ENCODE assay signal across 8 cellular contexts in the genomic region with DNA sequence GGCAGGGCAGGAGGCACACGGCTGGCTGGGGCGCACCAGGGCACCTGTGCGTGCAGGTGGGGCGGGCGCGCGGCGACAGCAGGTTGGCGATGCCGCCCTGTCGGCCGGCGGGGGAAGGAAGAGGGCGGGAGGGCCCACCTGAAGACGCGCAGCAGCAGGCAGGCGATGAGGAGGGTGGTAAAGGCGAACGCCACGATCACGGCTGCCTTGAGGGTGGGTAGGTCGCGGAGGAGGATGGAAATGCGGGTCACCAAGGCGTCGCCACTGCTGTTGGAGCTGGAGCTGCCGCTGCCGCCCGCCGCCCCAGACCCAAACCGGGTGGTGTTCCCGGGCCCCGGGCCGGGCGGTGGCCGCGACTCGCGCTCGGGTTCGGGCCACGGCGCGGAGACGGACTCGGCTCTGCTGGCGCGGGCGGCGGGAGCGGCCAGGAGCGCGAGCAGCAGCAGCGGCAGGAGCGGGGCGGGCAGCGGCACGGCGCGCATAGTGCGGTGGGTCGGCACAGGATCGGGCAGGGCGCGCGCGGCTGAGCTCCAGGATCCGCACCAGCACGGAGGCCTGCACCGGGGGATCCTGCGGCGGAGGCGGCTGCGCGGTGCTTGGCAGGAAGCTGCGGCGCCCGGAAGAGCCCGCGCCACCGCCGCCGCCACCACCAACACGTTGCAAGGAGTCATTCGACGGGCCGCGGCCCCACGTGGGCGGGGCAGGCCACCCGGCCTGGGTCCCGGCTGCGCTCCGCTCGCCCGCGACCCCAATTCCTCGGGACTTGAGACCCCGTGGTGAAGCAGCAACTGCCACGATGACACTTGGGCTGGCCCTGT. TPM values are rescaled to one million over a fixed set of nuclear protein-coding genes. Genes with fewer than 3 reads are reported as not detected.
DNase-seq lines count a peak whose midpoint lies in the region; ATAC-seq and TF ChIP-seq lines count a peak whose summit lies in the region.

FAM174B (minus strand) TSS at position 598 of the 818 bp plus-strand sequence.

- intact Hi-C loops in A673 (cut with micrococcal nuclease; ENCODE audit: unreplicated experiment) = no loop called here

- H3K36me3 Mint-ChIP-seq in endodermal cell (ENCODE audit: low read depth) = peaks cover 33% of the 10 kb centered on the region

- CTCF ChIA-PET in A673 (lab: Charles Lee) = interaction anchor here (0.6 kb wide), 1 partner anchor 338 kb away, joined by 5 read pairs; no protein-coding TSS in a partner anchor

- peak within 1 kb of the TSS; percentile 93 for H3K27ac Mint-ChIP-seq in endodermal cell

- H3K9me3 ChIP-seq in A673 (ENCODE audit: low read depth, low read length, poor library complexity, severe bottlenecking) (no peaks in the 10 kb centered on the region), endodermal cell (ENCODE audit: control insufficient read depth, low read length) (peaks cover 19% of the 10 kb centered on the region), mucosa of stomach (ENCODE audit: control insufficient read depth, low read length) (no peaks in the 10 kb centered on the region), subcutaneous abdominal adipose tissue (ENCODE audit: control insufficient read depth in 5 of 5, low read length in 5 of 5) (peaks cover 0 to 5% (median 3%) of the 10 kb centered on the region in 5 donors)
- no peaks in the 10 kb centered on the region for H3K9me3 ChIP-seq in effector memory CD4-positive, alpha-beta T cell (ENCODE audit: control insufficient read depth, low read length)

- no peak for TF ChIP-seq CTCF in A673 (conservative IDR thresholded peaks at IDR 0.05; ENCODE audit: low read depth, low read length)
- peak; percentile 52 for TF ChIP-seq CTCF in endodermal cell (conservative IDR thresholded peaks at IDR 0.05)

- H3K4me1 Mint-ChIP-seq in endodermal cell = peaks cover 37% of the 10 kb centered on the region

- 1 to 3% methylated on average over 26 to 100 of the region's 100 CpGs for WGBS in endodermal cell (ENCODE audit: insufficient coverage in 1 of 2, insufficient read length in 1 of 2), 2 experiments

- H3K4me1 ChIP-seq in A673 (ENCODE audit: insufficient read depth, low read length, poor library complexity, severe bottlenecking) (no peaks in the 10 kb centered on the region), endodermal cell (ENCODE audit: control insufficient read depth, insufficient read depth, low read length) (peaks cover 18% of the 10 kb centered on the region), mucosa of stomach (ENCODE audit: control insufficient read depth, insufficient read depth, low read length) (peaks cover 38% of the 10 kb centered on the region), subcutaneous abdominal adipose tissue (ENCODE audit: control insufficient read depth in 5 of 5, insufficient read depth in 5 of 5, low read length in 5 of 5) (peaks cover 9 to 32% (median 12%) of the 10 kb centered on the region in 5 donors)
- H3K4me1 ChIP-seq in effector memory CD4-positive, alpha-beta T cell (ENCODE audit: control insufficient read depth, insufficient read depth, low read length, poor library complexity, severe bottlenecking) = no peaks in the 10 kb centered on the region

- H3K9ac ChIP-seq in endodermal cell (ENCODE audit: extremely low read depth, low read length, poor library complexity, severe bottlenecking) = peak within 1 kb of the TSS; percentile 7
- peak within 1 kb of the TSS; percentile 78 for H3K9ac ChIP-seq in mucosa of stomach (ENCODE audit: low read length)
- peak within 1 kb of the TSS in 3 of 5 donors; percentile 19 to 43 (median 42) for H3K9ac ChIP-seq in subcutaneous abdominal adipose tissue (ENCODE audit: low read length in 5 of 5)

- DNase-seq in A673 (ENCODE audit: low spot score) (peak; percentile 47), endodermal cell (peak; percentile 87)
- DNase-seq in effector memory CD4-positive, alpha-beta T cell = no peak

- no TSS peak for BruUV-seq in A673 (replicated peaks; lab: Mats Ljungman, UMichigan)

- H3K4me3 ChIP-seq in A673 (ENCODE audit: low read depth, low read length, poor library complexity, severe bottlenecking) (peak within 1 kb of the TSS; percentile 42), endodermal cell (ENCODE audit: low read length) (peak within 1 kb of the TSS; percentile 79), mucosa of stomach (ENCODE audit: low read length) (peak within 1 kb of the TSS; percentile 26), subcutaneous abdominal adipose tissue (ENCODE audit: low read depth in 1 of 5, low read length in 5 of 5) (peak within 1 kb of the TSS; percentile 19 to 82 (median 67))
- no peak within 1 kb of the TSS for H3K4me3 ChIP-seq in effector memory CD4-positive, alpha-beta T cell (ENCODE audit: insufficient read depth, low read depth, low read length, poor library complexity, severe bottlenecking)

- no peaks in the 10 kb centered on the region for H3K36me3 ChIP-seq in A673 (ENCODE audit: insufficient read depth, low read length, poor library complexity, severe bottlenecking)
- peaks cover 27% of the 10 kb centered on the region for H3K36me3 ChIP-seq in endodermal cell (ENCODE audit: control insufficient read depth, insufficient read depth, low read length)
- no peaks in the 10 kb centered on the region for H3K36me3 ChIP-seq in mucosa of stomach (ENCODE audit: control insufficient read depth, insufficient read depth, low read length)
- no peaks in the 10 kb centered on the region for H3K36me3 ChIP-seq in subcutaneous abdominal adipose tissue (ENCODE audit: control insufficient read depth in 5 of 5, insufficient read depth in 5 of 5, low read length in 5 of 5)
- H3K36me3 ChIP-seq in effector memory CD4-positive, alpha-beta T cell (ENCODE audit: control insufficient read depth, insufficient read depth, low read length) = no peaks in the 10 kb centered on the region

- ATAC-seq in GM18502 (IDR thresholded peaks at IDR 0.05; ENCODE audit: poor library complexity, unreplicated experiment) = peak; percentile 66
- peak; percentile 63 for ATAC-seq in HG03432 (IDR thresholded peaks at IDR 0.05; ENCODE audit: unreplicated experiment)
- ATAC-seq in activated CD4-positive, CD25-positive, alpha-beta regulatory T cell treated with anti-CD3 and anti-CD28 coated beads, Interleukin-2, amount 50 U/mL, for 24 hours = peak; percentile 56 to 61

- peak within 1 kb of the TSS; percentile 79 for H3K4me3 Mint-ChIP-seq in endodermal cell

- H3K27ac ChIP-seq in A673 (ENCODE audit: low read depth, low read length, poor library complexity, severe bottlenecking) (no peak within 1 kb of the TSS), endodermal cell (ENCODE audit: low read depth, low read length) (no peak within 1 kb of the TSS), subcutaneous abdominal adipose tissue (ENCODE audit: low read depth, low read length) (no peak within 1 kb of the TSS)
- H3K27ac ChIP-seq in effector memory CD4-positive, alpha-beta T cell (ENCODE audit: insufficient read depth, low read length, poor library complexity, severe bottlenecking) = no peak within 1 kb of the TSS

- POLR2A ChIA-PET in A673 (lab: Charles Lee; ENCODE audit: low non-redundant PET) = no interaction called here

- H3K27me3 Mint-ChIP-seq in endodermal cell (ENCODE audit: insufficient read depth) = no peaks in the 10 kb centered on the region

- H3K27me3 ChIP-seq in A673 (replicated peaks; ENCODE audit: insufficient read depth, low read depth, low read length, poor library complexity) (peaks cover 50% of the 10 kb centered on the region), endodermal cell (ENCODE audit: control insufficient read depth, insufficient read depth, low read length, poor library complexity, severe bottlenecking) (no peaks in the 10 kb centered on the region), mucosa of stomach (ENCODE audit: control insufficient read depth, insufficient read depth, low read length) (no peaks in the 10 kb centered on the region), subcutaneous abdominal adipose tissue (ENCODE audit: control insufficient read depth in 5 of 5, insufficient read depth in 4 of 5, low read length in 5 of 5) (peaks cover 0 to 15% (median 0%) of the 10 kb centered on the region in 5 donors)
- peaks cover 6% of the 10 kb centered on the region for H3K27me3 ChIP-seq in effector memory CD4-positive, alpha-beta T cell (replicated peaks; ENCODE audit: control insufficient read depth, insufficient read depth, low read length, poor library complexity, severe bottlenecking)

- H3K9me3 Mint-ChIP-seq in endodermal cell = no peaks in the 10 kb centered on the region

RNA-seq across cellular contexts. Expression of gene FAM174B, which starts in this region (rescaled TPM):
- 2.7 and 3.7 TPM in 2 replicates for total RNA-seq in A673 (2021)
- total RNA-seq in endodermal cell = 100 to 1,000 TPM in 1 of 2 donors, 10 to 100 TPM in 1; 66.0 to 105 TPM
- 22.2 TPM for polyA plus RNA-seq in endodermal cell (2013, experiment 1 of 2)
- 27.3 TPM for polyA plus RNA-seq in endodermal cell (2013, experiment 2 of 2)

Comparison
In these comparisons a context has a peak if more than half of its experiments do, and no peak if none do; other contexts are left out.
1. RNA of gene FAM174B (total RNA-seq): 66.0 to 105 TPM in endodermal cell; 2.7 to 3.7 TPM in A673; every median in the first group is over 10 times any median in the second.
2. DNase-seq: peak in A673 (single experiment) and endodermal cell (single experiment); none in effector memory CD4-positive, alpha-beta T cell (0 of 3).
3. H3K9ac ChIP-seq: peak in every context shown above with its lines; median percentile 78 in mucosa of stomach; 42 in subcutaneous abdominal adipose tissue; 7 in endodermal cell.
4. Peak in every context shown above with its lines, with median percentiles within 50 percentile points of each other: ATAC-seq.